ENCODE assay signal across 18 cellular contexts in the genomic region with DNA sequence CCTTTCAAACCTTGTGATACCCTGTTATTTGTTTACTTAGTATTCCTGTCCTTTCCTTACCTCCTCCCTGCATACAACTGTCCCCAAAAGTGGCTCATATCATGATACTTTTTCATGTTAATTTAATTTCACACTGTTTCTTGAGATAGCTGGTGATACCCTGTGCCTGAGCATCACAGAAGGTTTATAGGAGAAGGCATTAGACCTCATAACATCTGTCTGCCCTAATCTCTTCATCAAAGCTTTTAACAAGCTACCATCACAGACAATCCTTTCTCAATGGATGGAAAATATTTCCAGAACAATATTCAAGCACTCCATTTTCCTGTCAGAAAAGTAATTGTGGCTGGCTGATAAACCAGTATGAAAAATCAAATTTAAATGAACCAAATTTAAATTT.
DNase-seq lines count a peak whose midpoint lies in the region; TF ChIP-seq lines count a peak whose summit lies in the region.
"Had no signal": no experiment of that assay in that cellular context is flagged by ENCODE, and none has a peak within 500 bp of the region (broad histone marks: within the 10 kb centered on the region; RNA-seq: fewer than 3 reads in every experiment).

No MANE protein-coding gene starts in this region.

- POLR2A ChIA-PET in SK-N-SH (lab: Yijun Ruan, JAX) = no interaction called here
- POLR2A ChIA-PET in CD4-positive, alpha-beta memory T cell (lab: Charles Lee; ENCODE audit: partially characterized antibody) = interaction anchor here (2.8 kb wide), 1 partner anchor 11 kb away, joined by 13 read pairs; no protein-coding TSS in a partner anchor

- TF ChIP-seq RAD21 in SK-N-SH (IDR thresholded peaks at IDR 0.05; ENCODE audit: low read length) = no peak

- peak overlapping the region; percentile 45 for H3K27ac Mint-ChIP-seq in mesothelial cell of epicardium
- no peak overlapping the region for H3K27ac Mint-ChIP-seq in CD4-positive, alpha-beta memory T cell

- no peaks in the 10 kb centered on the region for H3K9me2 ChIP-seq in SK-N-SH

- H3K79me2 ChIP-seq in SK-N-SH (ENCODE audit: insufficient read depth) = 0 out of 2 replicates have a peak, but pooled peaks cover 6% of the 10 kb centered on the region

- no peaks in the 10 kb centered on the region for H3K36me3 Mint-ChIP-seq in mesothelial cell of epicardium
- H3K36me3 Mint-ChIP-seq in CD4-positive, alpha-beta memory T cell = no peaks in the 10 kb centered on the region

- H4K20me1 ChIP-seq in SK-N-SH (ENCODE audit: insufficient read depth) = no peaks in the 10 kb centered on the region

- no peaks in the 10 kb centered on the region for H3K27me3 Mint-ChIP-seq in mesothelial cell of epicardium (ENCODE audit: low read depth)
- H3K27me3 Mint-ChIP-seq in CD4-positive, alpha-beta memory T cell = peaks cover 4 to 8% of the 10 kb centered on the region in 2 donors

- TF ChIP-seq EP300 in SK-N-SH (IDR thresholded peaks at IDR 0.05; ENCODE audit: borderline replicate concordance in 1 of 2, low read depth in 1 of 2, low read length in 1 of 2) = no peak; a peak in 1 of 4 replicates

- H3K9me3 Mint-ChIP-seq in mesothelial cell of epicardium = no peaks in the 10 kb centered on the region
- H3K9me3 Mint-ChIP-seq in CD4-positive, alpha-beta memory T cell = no peaks in the 10 kb centered on the region

- H3K4me3 ChIP-seq in SK-N-SH (ENCODE audit: low read depth in 2 of 2, low read length in 1 of 2) = no peak overlapping the region
- no peak overlapping the region for H3K4me3 ChIP-seq in CD4-positive, alpha-beta memory T cell (ENCODE audit: low read length in 2 of 2)
- H3K4me3 ChIP-seq: PC-9, SJSA1 had no signal

- peaks cover 12 to 24% of the 10 kb centered on the region in 2 experiments for H3K36me3 ChIP-seq in SK-N-SH (replicated peaks in 1 of 2; ENCODE audit: control insufficient read depth in 1 of 2, insufficient read depth in 2 of 2, low read length in 1 of 2)
- H3K36me3 ChIP-seq in CD4-positive, alpha-beta memory T cell (ENCODE audit: insufficient read depth, low read length) = no peaks in the 10 kb centered on the region
- H3K36me3 ChIP-seq: SJSA1 had no signal

- no peaks in the 10 kb centered on the region for H3K27me3 ChIP-seq in SK-N-SH (ENCODE audit: insufficient read depth)
- no peaks in the 10 kb centered on the region for H3K27me3 ChIP-seq in CD4-positive, alpha-beta memory T cell (ENCODE audit: insufficient read depth, low read length)
- H3K27me3 ChIP-seq: SJSA1 had no signal

- no peak overlapping the region for H3K9ac ChIP-seq in SK-N-SH

- CTCF ChIA-PET in SK-N-SH (lab: Yijun Ruan, JAX) = interaction anchor here (0.9 to 3.5 kb wide), 10 partner anchors 10 to 323 kb away, joined by 3 to 15 read pairs (median 6); no protein-coding TSS in a partner anchor
- CTCF ChIA-PET in CD4-positive, alpha-beta memory T cell (lab: Charles Lee; ENCODE audit: partially characterized antibody) = interaction anchor here (1.1 to 9.1 kb wide), 8 partner anchors 9 to 321 kb away, joined by 3 to 155 read pairs (median 5); no protein-coding TSS in a partner anchor

- H3K4me1 ChIP-seq in SK-N-SH (ENCODE audit: control insufficient read depth in 1 of 2, insufficient read depth in 2 of 2, low read depth in 1 of 2, low read length in 1 of 2) = peaks cover 4 to 25% of the 10 kb centered on the region in 2 experiments; a peak in 3 of 4 replicates
- H3K4me1 ChIP-seq in CD4-positive, alpha-beta memory T cell (ENCODE audit: insufficient read depth, low read length) = no peaks in the 10 kb centered on the region
- H3K4me1 ChIP-seq: SJSA1 had no signal

- no peaks in the 10 kb centered on the region for H3K9me3 ChIP-seq in SK-N-SH
- H3K9me3 ChIP-seq in CD4-positive, alpha-beta memory T cell (ENCODE audit: control insufficient read depth in 1 of 2, low read length in 2 of 2) = no peaks in the 10 kb centered on the region
- H3K9me3 ChIP-seq: SJSA1 had no signal

- H2AFZ ChIP-seq in SK-N-SH (ENCODE audit: low read depth) = no peak overlapping the region
- H2AFZ ChIP-seq: PC-9 had no signal

- peaks cover 63% of the 10 kb centered on the region for H3K4me1 Mint-ChIP-seq in mesothelial cell of epicardium
- peaks cover 0 to 1% (median 0%) of the 10 kb centered on the region in 4 donors for H3K4me1 Mint-ChIP-seq in CD4-positive, alpha-beta memory T cell

- peak overlapping the region; percentile 5 to 89; a peak in 2 of 4 replicates for H3K27ac ChIP-seq in SK-N-SH (ENCODE audit: low read depth in 2 of 2, low read length in 1 of 2)
- H3K27ac ChIP-seq in CD4-positive, alpha-beta memory T cell (ENCODE audit: low read depth, low read length) = no peak overlapping the region
- H3K27ac ChIP-seq: 22Rv1, PC-9, SJSA1 had no signal

- no peak for TF ChIP-seq CTCF in SK-N-SH (IDR thresholded peaks at IDR 0.05)
- no peak for TF ChIP-seq CTCF in mesothelial cell of epicardium (IDR thresholded peaks at IDR 0.05; ENCODE audit: unreplicated experiment)

- H3F3A ChIP-seq in SK-N-SH (replicated peaks; ENCODE audit: insufficient read depth) = peaks cover 27% of the 10 kb centered on the region

- intact Hi-C loops in CD4-positive, alpha-beta memory T cell (cut with micrococcal nuclease) = no loop called here

- DNase-seq in DMS79 treated with DMSO at 0.1 percent for 48 hours (lab: John Stamatoyannopoulos, UW) (peak; percentile 42), DMS79 (lab: John Stamatoyannopoulos, UW) (no peak), SK-N-SH (peak; percentile 15), mesothelial cell of epicardium (ENCODE audit: low spot score in 2 of 2, unreplicated experiment in 2 of 2) (no peak), NCI-H2081 treated with DMSO at 0.1 percent for 48 hours (lab: John Stamatoyannopoulos, UW) (no peak)
- no peak for DNase-seq in CD4-positive, alpha-beta memory T cell
- no peak for DNase-seq in activated CD4-positive, alpha-beta T cell treated with anti-CD3 and anti-CD28 coated beads for 1 hour
- DNase-seq: ACHN, H7, KBM-7, MV-4-11, NCI-H146, NCI-H524 treated with DMSO at 0.1 percent for 48 hours, NCI-H774, PC-9, Right ventricle myocardium superior had no signal

- no peak overlapping the region for H3K4me2 ChIP-seq in SK-N-SH
- H3K4me2 ChIP-seq: PC-9 had no signal

- H3K4me3 Mint-ChIP-seq in mesothelial cell of epicardium = no peak overlapping the region
- H3K4me3 Mint-ChIP-seq in CD4-positive, alpha-beta memory T cell = no peak overlapping the region

TF ChIP-seq in SK-N-SH, 30 proteins besides CTCF, POLR2A, EP300 and RAD21:
- TF ChIP-seq RCOR1 (IDR thresholded peaks at IDR 0.05; ENCODE audit: low read length) = peak; percentile 71; the same call in 1 of the 2 replicates
- no peak for TF ChIP-seq FOSL2 (IDR thresholded peaks at IDR 0.05; ENCODE audit: borderline replicate concordance, low read depth)
- peak; percentile 40 for TF ChIP-seq CHD2 (IDR thresholded peaks at IDR 0.05; ENCODE audit: low read length, partially characterized antibody)
- peak; percentile 83 for TF ChIP-seq GATA2 (CRISPR knock-in tag; IDR thresholded peaks at IDR 0.05)

Comparison
In these comparisons a context has a peak if more than half of its experiments do, and no peak if none do; other contexts are left out.
1. DNase-seq: peak in DMS79 treated with DMSO at 0.1 percent for 48 hours (single experiment) and SK-N-SH (single experiment); none in DMS79 (single experiment), mesothelial cell of epicardium (0 of 2), NCI-H2081 treated with DMSO at 0.1 percent for 48 hours (single experiment), CD4-positive, alpha-beta memory T cell (0 of 5) and activated CD4-positive, alpha-beta T cell treated with anti-CD3 and anti-CD28 coated beads for 1 hour (single experiment).